In the genomic region with DNA sequence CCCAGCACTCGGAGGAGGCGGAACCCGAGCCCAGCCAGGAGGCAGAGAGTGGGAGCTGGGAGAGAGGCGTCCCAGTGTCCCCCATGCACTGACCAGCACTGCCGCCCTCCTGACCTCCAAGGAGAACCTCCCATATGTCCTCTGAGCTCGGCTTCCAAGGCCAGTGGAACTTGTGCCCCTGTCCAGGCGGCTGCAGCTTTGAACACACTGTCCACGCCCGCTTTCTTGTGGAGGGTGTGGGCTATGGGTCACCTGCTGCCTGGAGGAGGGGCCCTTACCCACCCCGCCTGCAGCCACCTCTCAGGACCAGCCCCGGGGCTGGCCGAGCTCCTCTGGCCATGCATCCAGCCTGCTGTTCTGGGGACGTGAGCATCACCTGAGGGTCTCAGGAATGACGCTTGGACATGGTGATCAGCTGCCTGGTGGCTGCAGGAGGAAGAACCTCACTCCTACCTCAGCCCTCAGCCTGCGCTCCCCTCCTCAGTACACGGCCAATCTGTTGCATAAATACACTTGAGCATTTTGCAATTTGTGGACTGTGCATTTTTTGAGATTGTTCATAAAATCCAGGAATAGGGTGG, we compare ENCODE assay signal across 1 cellular context.
TF ChIP-seq lines count a peak whose summit lies in the region.

No MANE protein-coding gene starts in this region.

TF ChIP-seq in WTC11, 78 proteins besides CTCF, POLR2A, EP300 and RAD21:
- TF ChIP-seq GTF2I (CRISPR knock-in tag; conservative IDR thresholded peaks at IDR 0.05) (no peak), TP53 (CRISPR knock-in tag; IDR thresholded peaks at IDR 0.05) (no peak), ZNF219 (CRISPR knock-in tag; IDR thresholded peaks at IDR 0.05; ENCODE audit: borderline replicate concordance) (no peak), ATF3 (CRISPR knock-in tag; conservative IDR thresholded peaks at IDR 0.05) (no peak), ZMAT4 (CRISPR knock-in tag; IDR thresholded peaks at IDR 0.05) (no peak), FOXP4 (CRISPR knock-in tag; IDR thresholded peaks at IDR 0.05) (no peak), HMGA2 (CRISPR knock-in tag; IDR thresholded peaks at IDR 0.05) (no peak), ERG (CRISPR knock-in tag; IDR thresholded peaks at IDR 0.05) (no peak), FOXP1 (CRISPR knock-in tag; IDR thresholded peaks at IDR 0.05; ENCODE audit: borderline replicate concordance) (no peak), JUN (CRISPR knock-in tag; IDR thresholded peaks at IDR 0.05) (no peak), ZNF416 (CRISPR knock-in tag; IDR thresholded peaks at IDR 0.05) (no peak), ATF2 (CRISPR knock-in tag; IDR thresholded peaks at IDR 0.05; ENCODE audit: borderline replicate concordance, low read depth) (no peak), JAZF1 (CRISPR knock-in tag; IDR thresholded peaks at IDR 0.05) (no peak), TCF7 (CRISPR knock-in tag; IDR thresholded peaks at IDR 0.05; ENCODE audit: low read depth) (no peak)
- TF ChIP-seq, protein P1, sequence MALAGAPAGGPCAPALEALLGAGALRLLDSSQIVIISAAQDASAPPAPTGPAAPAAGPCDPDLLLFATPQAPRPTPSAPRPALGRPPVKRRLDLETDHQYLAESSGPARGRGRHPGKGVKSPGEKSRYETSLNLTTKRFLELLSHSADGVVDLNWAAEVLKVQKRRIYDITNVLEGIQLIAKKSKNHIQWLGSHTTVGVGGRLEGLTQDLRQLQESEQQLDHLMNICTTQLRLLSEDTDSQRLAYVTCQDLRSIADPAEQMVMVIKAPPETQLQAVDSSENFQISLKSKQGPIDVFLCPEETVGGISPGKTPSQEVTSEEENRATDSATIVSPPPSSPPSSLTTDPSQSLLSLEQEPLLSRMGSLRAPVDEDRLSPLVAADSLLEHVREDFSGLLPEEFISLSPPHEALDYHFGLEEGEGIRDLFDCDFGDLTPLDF (CRISPR knock-in tag; IDR thresholded peaks at IDR 0.05), result no peak
- TF ChIP-seq, protein P2, sequence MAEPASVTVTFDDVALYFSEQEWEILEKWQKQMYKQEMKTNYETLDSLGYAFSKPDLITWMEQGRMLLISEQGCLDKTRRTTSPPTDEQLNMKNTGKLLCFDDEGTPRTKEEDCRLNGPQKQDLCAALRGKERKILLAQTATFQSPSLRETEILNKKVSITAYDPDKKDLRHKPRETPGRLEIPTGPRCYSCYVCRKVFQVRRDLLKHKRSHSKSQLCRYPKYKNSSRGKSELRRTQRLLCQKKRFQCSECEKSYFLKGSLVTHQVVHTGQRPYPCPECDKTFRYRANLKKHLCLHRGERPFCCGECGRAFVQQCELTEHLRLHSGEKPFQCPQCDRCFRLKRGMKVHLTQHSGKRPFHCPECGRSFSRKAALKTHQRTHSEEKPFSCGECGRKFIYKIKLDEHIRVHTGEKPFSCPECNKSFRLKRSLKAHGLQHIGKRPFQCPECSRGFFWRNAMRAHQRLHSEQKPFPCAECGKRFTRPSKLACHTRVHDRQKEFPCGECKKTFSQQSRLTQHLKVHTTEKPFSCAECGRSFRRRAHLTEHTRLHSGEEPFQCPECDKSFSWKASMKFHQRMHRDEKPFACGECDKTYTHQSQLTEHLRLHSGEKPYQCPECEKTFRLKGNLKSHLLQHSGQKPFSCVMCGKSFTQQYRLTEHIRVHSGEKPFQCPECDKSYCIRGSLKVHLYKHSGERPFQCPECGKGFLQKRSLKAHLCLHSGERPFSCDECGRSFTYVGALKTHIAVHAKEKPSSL (CRISPR knock-in tag; conservative IDR thresholded peaks at IDR 0.05), result no peak
TF ChIP-seq in WTC11: peak in this region for 0.
